Comparison of ENCODE assay signal across 25 cellular contexts in genomic region chr20:47596003-47596571, GRCh38.
"Had no signal": no experiment of that assay in that cellular context is flagged by ENCODE, and none has a peak within 500 bp of the region (broad histone marks: within the 10 kb centered on the region; RNA-seq: fewer than 3 reads in every experiment).

No MANE protein-coding gene starts in this region.

- H3K36me3 ChIP-seq: neural progenitor cell, ovary, right lobe of liver, sigmoid colon, suprapubic skin, tibial artery, transverse colon, uterus had no signal

- H3K4me1 ChIP-seq: neural progenitor cell, parathyroid adenoma, testis, uterus had no signal

- H3K4me2 ChIP-seq: neural progenitor cell had no signal

- FAIRE-seq: small intestine had no signal

- DNase-seq: natural killer cell; occipital lobe; ovary; posterior cingulate gyrus; psoas muscle; right cardiac atrium; right lobe of liver; sigmoid colon; small intestine; stimulated activated CD4-positive, alpha-beta T cell treated with anti-CD3 and anti-CD28 coated beads, Interleukin-15, amount 100 ng/mL, for 24 hours; stimulated activated CD4-positive, alpha-beta T cell treated with anti-CD3 and anti-CD28 coated beads, Interleukin-2, amount 100 ng/mL, for 24 hours; stimulated activated CD4-positive, alpha-beta T cell treated with anti-CD3 and anti-CD28 coated beads, Interleukin-2, amount 100 ng/mL, for 48 hours; stimulated activated CD4-positive, alpha-beta T cell treated with anti-CD3 and anti-CD28 coated beads, Interleukin-4, amount 100 ng/mL, for 24 hours; stimulated activated naive B cell treated with anti-CD40 and anti-IgM and Interleukin-4, amounts not matched to agents 10 μg/mL and 1 μg/mL and 100 μg/mL, for 72 hours; stimulated activated naive CD4-positive, alpha-beta T cell treated with Interleukin-2 at 50 U/mL for 16 hours; stomach; testis; tibial artery; transverse colon; upper lobe of right lung; uterus had no signal

- H3K4me3 ChIP-seq: neural progenitor cell, ovary, psoas muscle, right lobe of liver, sigmoid colon, stomach, suprapubic skin, testis, tibial artery, transverse colon, upper lobe of right lung, uterus had no signal

- H3K27me3 ChIP-seq: neural progenitor cell, ovary, right lobe of liver, sigmoid colon, stomach, suprapubic skin, testis, tibial artery, transverse colon, upper lobe of right lung, uterus had no signal

- ATAC-seq: natural killer cell; right cardiac atrium; stimulated activated effector memory CD8-positive, alpha-beta T cell treated with anti-CD3 and anti-CD28 coated beads, Interleukin-12 subunit alpha, Interleukin-12 subunit beta, amount 100 ng/mL, for 72 hours; stimulated activated naive B cell treated with anti-CD40 and anti-IgM and Interleukin-4, amounts not matched to agents 10 μg/mL and 1 μg/mL and 100 μg/mL, for 72 hours; upper lobe of right lung had no signal

- H3K9ac ChIP-seq: neural progenitor cell, parathyroid adenoma had no signal

- H3K27ac ChIP-seq: neural progenitor cell, ovary, parathyroid adenoma, psoas muscle, right lobe of liver, sigmoid colon, stomach, suprapubic skin, testis, tibial artery, transverse colon, upper lobe of right lung, uterus had no signal

- H3K9me3 ChIP-seq: ovary, psoas muscle, right lobe of liver, sigmoid colon, stomach, suprapubic skin, testis, tibial artery, transverse colon, upper lobe of right lung, uterus had no signal

- H2AFZ ChIP-seq: neural progenitor cell, parathyroid adenoma had no signal
